Comparison of ENCODE assay signal across 16 cellular contexts in genomic region chr12:79156846-79157463, GRCh38.
DNase-seq lines count a peak whose midpoint lies in the region; ATAC-seq, FAIRE-seq and TF ChIP-seq lines count a peak whose summit lies in the region.
"Had no signal": no experiment of that assay in that cellular context is flagged by ENCODE, and none has a peak within 500 bp of the region (broad histone marks: within the 10 kb centered on the region; RNA-seq: fewer than 3 reads in every experiment).

No MANE protein-coding gene starts in this region.

- ATAC-seq in GM18858 (IDR thresholded peaks at IDR 0.05; ENCODE audit: unreplicated experiment): peak; percentile 38
- ATAC-seq in GM19467 (IDR thresholded peaks at IDR 0.05; ENCODE audit: unreplicated experiment): peak; percentile 56
- peak; percentile 60 for ATAC-seq in HG03175 (IDR thresholded peaks at IDR 0.05; ENCODE audit: unreplicated experiment)
- ATAC-seq in GM12878: peak; percentile 64
- ATAC-seq in GM18907 (IDR thresholded peaks at IDR 0.05; ENCODE audit: unreplicated experiment): no peak
- no peak for ATAC-seq in natural killer cell

- no peak overlapping the region for H3K27ac ChIP-seq in GM12878 (ENCODE audit: control insufficient read depth, insufficient read depth)
- H3K27ac ChIP-seq: ascending aorta, GM23248 had no signal

- CTCF ChIA-PET in GM12878 (lab: Yijun Ruan, JAX): interaction anchor here (0.5 to 1.6 kb wide), 2 partner anchors 17 to 605 kb away, joined by 3 read pairs; no protein-coding TSS in a partner anchor

- RAD21 ChIA-PET in GM12878 (lab: Charles Lee; ENCODE audit: unreplicated experiment): no interaction called here

- DNase-seq in GM12878 (ENCODE audit: low read depth, low spot score) (no peak), natural killer cell (no peak), KG1 (lab: John Stamatoyannopoulos, UW) (no peak)
- no peak for DNase-seq in activated effector memory CD4-positive, alpha-beta T cell treated with Interleukin-2 at 50 U/mL for 16 hours
- DNase-seq: activated CD4-positive, alpha-beta T cell treated with anti-CD3 and anti-CD28 coated beads, Interleukin-2, amount 10 ng/mL, durations not matched to agents 7 days and 5 days; activated naive CD4-positive, alpha-beta T cell; endodermal cell; GM23248; hippocampal formation; kidney had no signal

- intact Hi-C loops in GM12878 (cut with micrococcal nuclease; ENCODE audit: unreplicated experiment) (no loop called here), natural killer cell (cut with micrococcal nuclease) (no loop called here)

- H3K9me3 ChIP-seq in GM12878 (replicated peaks; ENCODE audit: control insufficient read depth, insufficient read depth, low read length): no peaks in the 10 kb centered on the region
- H3K9me3 ChIP-seq: ascending aorta had no signal

- no peaks in the 10 kb centered on the region for H3K27me3 ChIP-seq in GM12878 (replicated peaks in 1 of 2; ENCODE audit: control insufficient read depth in 2 of 2, insufficient read depth in 2 of 2, low read length in 1 of 2)
- H3K27me3 ChIP-seq: ascending aorta had no signal

- POLR2A ChIA-PET in GM12878 (lab: Charles Lee): no interaction called here

- no peak for TF ChIP-seq POLR2A in GM12878 (IDR thresholded peaks at IDR 0.05; ENCODE audit: low read depth, low read length)

- H3K79me2 ChIP-seq in GM12878 (ENCODE audit: control insufficient read depth, insufficient read depth, low read length): no peaks in the 10 kb centered on the region

- 18% methylated on average over 6 of the region's 6 CpGs for WGBS in GM12878 (ENCODE audit: insufficient coverage, insufficient replicate concordance, low lambda C conversion rate, missing lambda C conversion rate)

- no peak overlapping the region for H3K27ac Mint-ChIP-seq in natural killer cell
- H3K27ac Mint-ChIP-seq: activated CD4-positive, alpha-beta T cell treated with anti-CD3 and anti-CD28 coated beads, Interleukin-2, amount 10 ng/mL, durations not matched to agents 7 days and 5 days; endodermal cell; nephron had no signal

- no peak for TF ChIP-seq EP300 in GM12878 (IDR thresholded peaks at IDR 0.05; ENCODE audit: borderline replicate concordance in 1 of 2, control insufficient read depth in 1 of 2, low read depth in 2 of 2, low read length in 2 of 2)

- no peaks in the 10 kb centered on the region for H3K36me3 ChIP-seq in GM12878 (ENCODE audit: control insufficient read depth in 2 of 2, insufficient read depth in 2 of 2, low read length in 1 of 2)
- H3K36me3 ChIP-seq: ascending aorta had no signal

- H3K4me3 Mint-ChIP-seq in natural killer cell: no peak overlapping the region
- H3K4me3 Mint-ChIP-seq: activated CD4-positive, alpha-beta T cell treated with anti-CD3 and anti-CD28 coated beads, Interleukin-2, amount 10 ng/mL, durations not matched to agents 7 days and 5 days; endodermal cell; nephron had no signal

- no peak overlapping the region for H3K4me2 ChIP-seq in GM12878 (ENCODE audit: control insufficient read depth, insufficient read depth)

- H2AFZ ChIP-seq in GM12878 (ENCODE audit: control insufficient read depth, low read depth, low read length): no peak overlapping the region

- no peak overlapping the region for H3K4me3 ChIP-seq in GM12878
- H3K4me3 ChIP-seq: ascending aorta, GM23248 had no signal

- no peak for TF ChIP-seq CTCF in GM12878 (IDR thresholded peaks at IDR 0.05 in 2 of 3, conservative IDR thresholded peaks at IDR 0.05 in 1 of 3; ENCODE audit: control insufficient read depth in 2 of 3, extremely low read depth in 1 of 3, insufficient read depth in 1 of 3, low read depth in 3 of 3, low read length in 3 of 3)
- TF ChIP-seq CTCF in natural killer cell (IDR thresholded peaks at IDR 0.05): no peak

- no peak for TF ChIP-seq RAD21 in GM12878 (IDR thresholded peaks at IDR 0.05; ENCODE audit: insufficient read depth, low read depth, low read length)

- peaks cover 10 to 13% of the 10 kb centered on the region in 2 donors for H3K9me3 Mint-ChIP-seq in natural killer cell
- H3K9me3 Mint-ChIP-seq: activated CD4-positive, alpha-beta T cell treated with anti-CD3 and anti-CD28 coated beads, Interleukin-2, amount 10 ng/mL, durations not matched to agents 7 days and 5 days; endodermal cell; nephron had no signal

- H3K4me1 ChIP-seq in GM12878 (ENCODE audit: control insufficient read depth, insufficient read depth, low read length): no peaks in the 10 kb centered on the region
- H3K4me1 ChIP-seq: ascending aorta had no signal

- in situ Hi-C loops in GM12878 (cut with MboI): no loop called here

- H4K20me1 ChIP-seq in GM12878 (ENCODE audit: control insufficient read depth, insufficient read depth): no peaks in the 10 kb centered on the region

- FAIRE-seq in GM12878 (lab: Jason Lieb, UNC): no peak
- FAIRE-seq: kidney had no signal

- no peak overlapping the region for H3K9ac ChIP-seq in GM12878 (ENCODE audit: control insufficient read depth, insufficient read depth, low read length)
- H3K9ac ChIP-seq: GM23248 had no signal

- H3K4me1 Mint-ChIP-seq in natural killer cell: no peaks in the 10 kb centered on the region
- H3K4me1 Mint-ChIP-seq: activated CD4-positive, alpha-beta T cell treated with anti-CD3 and anti-CD28 coated beads, Interleukin-2, amount 10 ng/mL, durations not matched to agents 7 days and 5 days; nephron had no signal

- SMC1A ChIA-PET in GM12878 (lab: Charles Lee; ENCODE audit: uncharacterized antibody, unreplicated experiment): interaction anchor here (0.6 kb wide), 1 partner anchor 12 kb away, joined by 3 read pairs; no protein-coding TSS in a partner anchor

- BruUV-seq in GM12878 (replicated peaks; lab: Mats Ljungman, UMichigan): no TSS peak

- no peaks in the 10 kb centered on the region for H3K27me3 Mint-ChIP-seq in natural killer cell (ENCODE audit: low read depth in 2 of 2)
- H3K27me3 Mint-ChIP-seq: activated CD4-positive, alpha-beta T cell treated with anti-CD3 and anti-CD28 coated beads, Interleukin-2, amount 10 ng/mL, durations not matched to agents 7 days and 5 days had no signal

- H3K36me3 Mint-ChIP-seq in natural killer cell: no peaks in the 10 kb centered on the region

TF ChIP-seq in GM12878, 131 proteins besides CTCF, POLR2A, EP300 and RAD21:
- TF ChIP-seq GABPA (IDR thresholded peaks at IDR 0.05; ENCODE audit: low read depth) (no peak), ZBED1 (IDR thresholded peaks at IDR 0.05; ENCODE audit: borderline replicate concordance) (no peak), NR2C1 (IDR thresholded peaks at IDR 0.05) (peak; percentile 42)

Comparison
In these comparisons a context has a peak if more than half of its experiments do, and no peak if none do; other contexts are left out.
1. ATAC-seq: peak in GM18858 (single experiment), GM19467 (single experiment), HG03175 (single experiment) and GM12878 (single experiment); none in GM18907 (single experiment) and natural killer cell (0 of 3).